Comparison of ENCODE assay signal across 11 cellular contexts in genomic region chr3:126781889-126782491, GRCh38.
DNase-seq lines count a peak whose midpoint lies in the region; ATAC-seq and TF ChIP-seq lines count a peak whose summit lies in the region.
"Had no signal": no experiment of that assay in that cellular context is flagged by ENCODE, and none has a peak within 500 bp of the region (broad histone marks: within the 10 kb centered on the region; RNA-seq: fewer than 3 reads in every experiment).

No MANE protein-coding gene starts in this region.

- ATAC-seq in HG03025 (IDR thresholded peaks at IDR 0.05; ENCODE audit: low FRiP score, unreplicated experiment): no peak

- DNase-seq in ELF-1 (ENCODE audit: low read depth, low spot score): peak; percentile 9
- DNase-seq in SK-N-DZ (ENCODE audit: low spot score): peak; percentile 40
- peak; percentile 72 to 88 for DNase-seq in foreskin fibroblast
- peak; percentile 26 for DNase-seq in pons (ENCODE audit: low spot score)
- no peak for DNase-seq in progenitor cell of endocrine pancreas (ENCODE audit: low spot score, unreplicated experiment)
- no peak for DNase-seq in NCI-H187 (lab: John Stamatoyannopoulos, UW)
- DNase-seq in RPMI8226: no peak
- DNase-seq: activated CD4-positive, alpha-beta T cell treated with anti-CD3 and anti-CD28 coated beads for 4 hours; NK-92 treated with Interleukin-12 subunit alpha and Interleukin-12 subunit beta, amount 100 ng/mL, for 24 hours had no signal

- peaks cover 5% of the 10 kb centered on the region for H3K36me3 Mint-ChIP-seq in progenitor cell of endocrine pancreas (ENCODE audit: insufficient read depth)

- H3K4me3 ChIP-seq in foreskin fibroblast (ENCODE audit: low read depth in 1 of 2, low read length in 2 of 2): peak overlapping the region; percentile 6 to 27

- TF ChIP-seq CTCF in foreskin fibroblast (IDR thresholded peaks at IDR 0.05; ENCODE audit: low read depth, low read length) (no peak), progenitor cell of endocrine pancreas (IDR thresholded peaks at IDR 0.05; ENCODE audit: unreplicated experiment) (no peak)

- no peak overlapping the region for H3K27ac Mint-ChIP-seq in progenitor cell of endocrine pancreas

- no peak overlapping the region for H3K4me3 Mint-ChIP-seq in progenitor cell of endocrine pancreas (ENCODE audit: low read depth)
- H3K4me3 Mint-ChIP-seq: central memory CD8-positive, alpha-beta T cell had no signal

- H3K4me1 Mint-ChIP-seq in progenitor cell of endocrine pancreas (ENCODE audit: low read depth): peaks cover 11% of the 10 kb centered on the region

- H3K9me3 Mint-ChIP-seq in progenitor cell of endocrine pancreas (ENCODE audit: low read depth): no peaks in the 10 kb centered on the region
- H3K9me3 Mint-ChIP-seq: central memory CD8-positive, alpha-beta T cell had no signal

- no peaks in the 10 kb centered on the region for H3K27me3 Mint-ChIP-seq in progenitor cell of endocrine pancreas
- H3K27me3 Mint-ChIP-seq: central memory CD8-positive, alpha-beta T cell had no signal

Comparison
In these comparisons a context has a peak if more than half of its experiments do, and no peak if none do; other contexts are left out.
1. DNase-seq: peak in ELF-1 (single experiment), SK-N-DZ (single experiment), foreskin fibroblast (2 of 2) and pons (single experiment); none in progenitor cell of endocrine pancreas (single experiment), NCI-H187 (0 of 2) and RPMI8226 (single experiment).